ENCODE assay signal across 8 cellular contexts in the genomic region with DNA sequence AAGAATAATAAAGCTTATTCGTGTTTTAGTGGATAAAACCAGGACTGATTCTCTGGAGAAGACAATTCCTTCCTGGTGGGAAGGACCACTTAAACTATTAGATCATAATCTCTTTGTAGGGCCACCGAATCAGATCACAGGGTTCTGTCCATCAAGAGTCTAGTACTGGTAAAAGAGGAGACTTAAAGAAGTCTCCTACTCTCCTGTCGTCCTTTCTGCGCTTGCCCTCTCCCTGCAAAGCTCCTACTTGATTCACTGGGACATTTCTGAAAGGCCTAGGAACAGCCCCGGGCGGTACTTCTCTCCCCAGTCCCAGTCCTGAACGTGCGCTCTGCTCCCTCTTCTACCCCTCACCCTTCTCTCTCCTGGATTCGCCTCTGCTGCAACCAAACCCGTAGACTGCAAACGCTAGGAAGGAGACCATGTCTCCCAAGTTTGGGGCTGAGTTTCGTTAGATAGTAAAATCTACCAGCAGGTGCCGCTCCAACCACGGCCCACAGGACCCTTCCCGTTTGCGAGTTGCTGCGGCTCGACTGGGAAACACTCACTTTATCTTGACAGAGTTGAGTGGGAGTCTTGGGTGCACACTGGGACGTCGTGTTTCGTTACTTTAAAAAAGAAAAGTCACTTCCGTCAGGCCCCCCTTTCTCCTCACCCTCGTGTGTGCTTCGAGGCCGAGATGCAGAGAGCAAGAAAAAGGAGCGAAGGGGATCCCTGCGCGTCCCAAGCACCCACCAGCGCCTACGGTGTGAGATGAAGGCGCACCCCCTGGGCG. TPM values are rescaled to one million over a fixed set of nuclear protein-coding genes. Genes with fewer than 3 reads are reported as not detected.
A peak's percentile ranks its signal among the peaks of the same experiment; 100 is the strongest.
DNase-seq lines count a peak whose midpoint lies in the region; ATAC-seq, FAIRE-seq and TF ChIP-seq lines count a peak whose summit lies in the region.

No MANE protein-coding gene starts in this region.

- no peaks in the 10 kb centered on the region for H3K9me3 ChIP-seq in right atrium auricular region

- no peaks in the 10 kb centered on the region for H3K36me3 ChIP-seq in right atrium auricular region

- peaks cover 48% of the 10 kb centered on the region for H3K27me3 Mint-ChIP-seq in activated naive CD8-positive, alpha-beta T cell treated with anti-CD3 and anti-CD28 coated beads, Interleukin-2, amount 50 U/mL, for 24 hours

- H3K4me3 Mint-ChIP-seq in activated naive CD8-positive, alpha-beta T cell treated with anti-CD3 and anti-CD28 coated beads, Interleukin-2, amount 50 U/mL, for 24 hours, result peak overlapping the region; percentile 68

- peaks cover 20% of the 10 kb centered on the region for H3K4me1 Mint-ChIP-seq in activated naive CD8-positive, alpha-beta T cell treated with anti-CD3 and anti-CD28 coated beads, Interleukin-2, amount 50 U/mL, for 24 hours

- no peak for FAIRE-seq in RCC 7860 (lab: Jason Lieb, UNC)

- H3K27ac Mint-ChIP-seq in activated naive CD8-positive, alpha-beta T cell treated with anti-CD3 and anti-CD28 coated beads, Interleukin-2, amount 50 U/mL, for 24 hours, result no peak overlapping the region

- H3K27ac ChIP-seq in right atrium auricular region, result no peak overlapping the region

- H3K9me3 Mint-ChIP-seq in activated naive CD8-positive, alpha-beta T cell treated with anti-CD3 and anti-CD28 coated beads, Interleukin-2, amount 50 U/mL, for 24 hours, result no peaks in the 10 kb centered on the region

- peaks cover 0 to 14% of the 10 kb centered on the region in 2 donors for H3K4me1 ChIP-seq in right atrium auricular region

- peaks cover 0 to 12% of the 10 kb centered on the region in 2 donors for H3K27me3 ChIP-seq in right atrium auricular region

- H3K4me3 ChIP-seq in right atrium auricular region, result peak overlapping the region in 1 of 2 donors; percentile 42

- ATAC-seq in activated naive CD8-positive, alpha-beta T cell treated with anti-CD3 and anti-CD28 coated beads, Interleukin-2, amount 50 U/mL, for 24 hours, result peak; percentile 81
- no peak for ATAC-seq in GM18870 (IDR thresholded peaks at IDR 0.05; ENCODE audit: unreplicated experiment)

- no peaks in the 10 kb centered on the region for H3K36me3 Mint-ChIP-seq in activated naive CD8-positive, alpha-beta T cell treated with anti-CD3 and anti-CD28 coated beads, Interleukin-2, amount 50 U/mL, for 24 hours (ENCODE audit: low read depth)

- peak; percentile 33 to 73 for TF ChIP-seq CTCF in right atrium auricular region (IDR thresholded peaks at IDR 0.05)

- DNase-seq in DMS53 (lab: John Stamatoyannopoulos, UW), result peak; percentile 87
- peak; percentile 54 for DNase-seq in M059J (ENCODE audit: low read depth)
- peak; percentile 66 for DNase-seq in SKM-1 (lab: John Stamatoyannopoulos, UW; ENCODE audit: unreplicated experiment)
- peak; percentile 77 for DNase-seq in activated naive CD8-positive, alpha-beta T cell treated with anti-CD3 and anti-CD28 coated beads, Interleukin-2, amount 50 U/mL, for 24 hours
- DNase-seq in right atrium auricular region (ENCODE audit: low spot score), result peak; percentile 82
- DNase-seq in renal cortical epithelial cell (ENCODE audit: low read depth), result peak; percentile 18
- DNase-seq in RCC 7860 (ENCODE audit: low spot score), result no peak

RNA-seq across cellular contexts. Expression of a gene that starts 1.0 kb away (rescaled TPM):
- total RNA-seq in M059J (2014; rRNA removed; shearing (Covaris generic)), result not detected in 2 replicates
- total RNA-seq in right atrium auricular region (not detected), renal cortical epithelial cell (not detected in 2 replicates)

RNA-seq across cellular contexts. Expression of a gene that starts 21.5 kb away (rescaled TPM):
- 6.9 and 9.5 TPM in 2 replicates for total RNA-seq in M059J (2014; rRNA removed; shearing (Covaris generic))
- 1 to 10 TPM; 1.1 to 1.4 TPM for total RNA-seq in right atrium auricular region
- 0.35 and 2.3 TPM in 2 replicates for total RNA-seq in renal cortical epithelial cell

RNA-seq across cellular contexts. Expression of a gene that starts 30.9 kb away (rescaled TPM):
- not detected in 2 replicates for total RNA-seq in M059J (2014; rRNA removed; shearing (Covaris generic))
- total RNA-seq in right atrium auricular region (under 1 TPM in 1 of 2 donors, not detected in 1; 0.16 TPM), renal cortical epithelial cell (not detected in 2 replicates)

RNA-seq across cellular contexts. Expression of a gene that starts 46.1 kb away (rescaled TPM):
- total RNA-seq in M059J (2014; rRNA removed; shearing (Covaris generic)), result not detected in 2 replicates
- total RNA-seq in right atrium auricular region, result not detected
- total RNA-seq in renal cortical epithelial cell, result not detected in 2 replicates
